In genomic region chr5:97167435-97167834, GRCh38 we compare ENCODE assay signal across 1 cellular context.
TF ChIP-seq lines count a peak whose summit lies in the region.

No MANE protein-coding gene starts in this region.

TF ChIP-seq in IMR-90, 13 proteins besides CTCF, POLR2A, EP300 and RAD21:
- TF ChIP-seq CEBPB (IDR thresholded peaks at IDR 0.05; ENCODE audit: low read depth, low read length) = no peak
- no peak for TF ChIP-seq BHLHE40 (IDR thresholded peaks at IDR 0.05; ENCODE audit: low read depth, low read length)
- TF ChIP-seq, protein P1, sequence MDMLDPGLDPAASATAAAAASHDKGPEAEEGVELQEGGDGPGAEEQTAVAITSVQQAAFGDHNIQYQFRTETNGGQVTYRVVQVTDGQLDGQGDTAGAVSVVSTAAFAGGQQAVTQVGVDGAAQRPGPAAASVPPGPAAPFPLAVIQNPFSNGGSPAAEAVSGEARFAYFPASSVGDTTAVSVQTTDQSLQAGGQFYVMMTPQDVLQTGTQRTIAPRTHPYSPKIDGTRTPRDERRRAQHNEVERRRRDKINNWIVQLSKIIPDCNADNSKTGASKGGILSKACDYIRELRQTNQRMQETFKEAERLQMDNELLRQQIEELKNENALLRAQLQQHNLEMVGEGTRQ (IDR thresholded peaks at IDR 0.05; ENCODE audit: low read depth, low read length) = no peak
- 0 out of 2 replicates have a peak, but pooled peaks have one; percentile 15 for TF ChIP-seq MAFK (IDR thresholded peaks at IDR 0.05; ENCODE audit: low read depth, low read length)
- TF ChIP-seq MAZ (IDR thresholded peaks at IDR 0.05; ENCODE audit: borderline replicate concordance, low read depth, low read length) = no peak
- no peak for TF ChIP-seq FOS (IDR thresholded peaks at IDR 0.05; ENCODE audit: low read depth, low read length)
